ENCODE assay signal across 1 cellular context in genomic region chr6:7243188-7243942, GRCh38.
TF ChIP-seq lines count a peak whose summit lies in the region.

No MANE protein-coding gene starts in this region.

TF ChIP-seq in HepG2, 621 proteins besides CTCF, POLR2A, EP300 and RAD21 (continued from another document and continues in another):
- TF ChIP-seq HMGXB4 (CRISPR knock-in tag; IDR thresholded peaks at IDR 0.05; ENCODE audit: borderline replicate concordance in 1 of 2, low read depth in 1 of 2) (no peak; a peak in 1 of 4 replicates), MED1 (CRISPR knock-in tag; IDR thresholded peaks at IDR 0.05) (0 out of 2 replicates have a peak, but pooled peaks have one; percentile 27), NFIB (CRISPR knock-in tag; IDR thresholded peaks at IDR 0.05; ENCODE audit: borderline replicate concordance) (no peak), DR1 (CRISPR knock-in tag; IDR thresholded peaks at IDR 0.05) (no peak), NFATC3 (CRISPR knock-in tag; IDR thresholded peaks at IDR 0.05) (no peak), MAZ (IDR thresholded peaks at IDR 0.05; ENCODE audit: borderline replicate concordance, low read depth, low read length) (no peak), MAZ (CRISPR knock-in tag; IDR thresholded peaks at IDR 0.05; ENCODE audit: low read depth) (no peak; the same call in 1 of the 2 replicates), ZNF180 (CRISPR knock-in tag; IDR thresholded peaks at IDR 0.05; ENCODE audit: borderline replicate concordance, low read depth) (no peak), ZFP90 (CRISPR knock-in tag; IDR thresholded peaks at IDR 0.05; ENCODE audit: borderline replicate concordance) (peak; percentile 40; the same call in 1 of the 2 replicates), HNF4A (CRISPR knock-in tag; IDR thresholded peaks at IDR 0.05) (0 out of 2 replicates have a peak, but pooled peaks have one; percentile 6), ZNF709 (CRISPR knock-in tag; IDR thresholded peaks at IDR 0.05) (no peak), HNRNPH1 (optimal IDR thresholded peaks at IDR 0.05; ENCODE audit: low read depth, low read length) (no peak), SOX5 (CRISPR knock-in tag; IDR thresholded peaks at IDR 0.05; ENCODE audit: borderline replicate concordance) (peak; percentile 8; the same call in 1 of the 2 replicates), SMYD3 (CRISPR knock-in tag; IDR thresholded peaks at IDR 0.05) (no peak), ZNF616 (CRISPR knock-in tag; IDR thresholded peaks at IDR 0.05; ENCODE audit: low read depth) (no peak), GATAD1 (CRISPR knock-in tag; IDR thresholded peaks at IDR 0.05) (no peak), ZNF143 (CRISPR knock-in tag; IDR thresholded peaks at IDR 0.05) (no peak), ATM (IDR thresholded peaks at IDR 0.05; ENCODE audit: borderline replicate concordance) (no peak), ZNF280D (CRISPR knock-in tag; IDR thresholded peaks at IDR 0.05) (0 out of 2 replicates have a peak, but pooled peaks have one; percentile 37), GTF2F1 (IDR thresholded peaks at IDR 0.05; ENCODE audit: low read length) (no peak), NFRKB (IDR thresholded peaks at IDR 0.05) (no peak), ZSCAN25 (CRISPR knock-in tag; IDR thresholded peaks at IDR 0.05) (no peak), ZNF589 (CRISPR knock-in tag; conservative IDR thresholded peaks at IDR 0.05) (no peak), KLF16 (CRISPR knock-in tag; IDR thresholded peaks at IDR 0.05) (no peak; a peak in 1 of 4 replicates), POLR2AphosphoS2 (IDR thresholded peaks at IDR 0.05; ENCODE audit: low read depth, low read length) (no peak), HHEX (CRISPR knock-in tag; IDR thresholded peaks at IDR 0.05) (no peak), GATAD2A (CRISPR knock-in tag; IDR thresholded peaks at IDR 0.05) (peak; percentile 30; the same call in 1 of the 2 replicates), GFI1 (CRISPR knock-in tag; IDR thresholded peaks at IDR 0.05; ENCODE audit: borderline replicate concordance) (no peak), ZKSCAN1 (IDR thresholded peaks at IDR 0.05; ENCODE audit: low read length) (no peak), HDAC2 (CRISPR knock-in tag; IDR thresholded peaks at IDR 0.05) (no peak), MBD4 (IDR thresholded peaks at IDR 0.05; ENCODE audit: borderline replicate concordance, low read length) (no peak), ZSCAN30 (CRISPR knock-in tag; IDR thresholded peaks at IDR 0.05) (no peak), MLLT10 (CRISPR knock-in tag; IDR thresholded peaks at IDR 0.05) (no peak), SP1 (IDR thresholded peaks at IDR 0.05) (no peak), SP1 (CRISPR knock-in tag; IDR thresholded peaks at IDR 0.05) (no peak), PLRG1 (conservative IDR thresholded peaks at IDR 0.05) (no peak), SAP130 (CRISPR knock-in tag; IDR thresholded peaks at IDR 0.05; ENCODE audit: low read depth) (peak; percentile 18; the same call in 1 of the 2 replicates), PHF21A (CRISPR knock-in tag; IDR thresholded peaks at IDR 0.05) (no peak), ZNF20 (CRISPR knock-in tag; IDR thresholded peaks at IDR 0.05) (no peak), GRHL1 (CRISPR knock-in tag; conservative IDR thresholded peaks at IDR 0.05) (no peak), ZNF530 (CRISPR knock-in tag; IDR thresholded peaks at IDR 0.05; ENCODE audit: low read depth) (no peak), JUNB (CRISPR knock-in tag; IDR thresholded peaks at IDR 0.05; ENCODE audit: borderline replicate concordance) (no peak), CREB3 (CRISPR knock-in tag; IDR thresholded peaks at IDR 0.05) (no peak), TBP (CRISPR knock-in tag; IDR thresholded peaks at IDR 0.05) (no peak), TEF (CRISPR knock-in tag; IDR thresholded peaks at IDR 0.05) (no peak), ZNF569 (CRISPR knock-in tag; IDR thresholded peaks at IDR 0.05; ENCODE audit: borderline replicate concordance) (no peak), ZNF547 (CRISPR knock-in tag; IDR thresholded peaks at IDR 0.05) (no peak), RXRA (CRISPR knock-in tag; IDR thresholded peaks at IDR 0.05) (no peak), FUBP1 (CRISPR knock-in tag; IDR thresholded peaks at IDR 0.05; ENCODE audit: borderline replicate concordance) (no peak), ZFYVE20 (CRISPR knock-in tag; IDR thresholded peaks at IDR 0.05; ENCODE audit: borderline replicate concordance, low read depth) (no peak), FIP1L1 (IDR thresholded peaks at IDR 0.05; ENCODE audit: borderline replicate concordance, insufficient read depth, low read depth, low read length) (no peak), ZNF367 (CRISPR knock-in tag; IDR thresholded peaks at IDR 0.05; ENCODE audit: borderline replicate concordance) (no peak), FOXA3 (CRISPR knock-in tag; IDR thresholded peaks at IDR 0.05) (no peak), HOXD1 (CRISPR knock-in tag; IDR thresholded peaks at IDR 0.05) (no peak)
- TF ChIP-seq, protein P1, sequence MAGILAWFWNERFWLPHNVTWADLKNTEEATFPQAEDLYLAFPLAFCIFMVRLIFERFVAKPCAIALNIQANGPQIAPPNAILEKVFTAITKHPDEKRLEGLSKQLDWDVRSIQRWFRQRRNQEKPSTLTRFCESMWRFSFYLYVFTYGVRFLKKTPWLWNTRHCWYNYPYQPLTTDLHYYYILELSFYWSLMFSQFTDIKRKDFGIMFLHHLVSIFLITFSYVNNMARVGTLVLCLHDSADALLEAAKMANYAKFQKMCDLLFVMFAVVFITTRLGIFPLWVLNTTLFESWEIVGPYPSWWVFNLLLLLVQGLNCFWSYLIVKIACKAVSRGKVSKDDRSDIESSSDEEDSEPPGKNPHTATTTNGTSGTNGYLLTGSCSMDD (CRISPR knock-in tag; IDR thresholded peaks at IDR 0.05) = no peak
- TF ChIP-seq, protein P2, sequence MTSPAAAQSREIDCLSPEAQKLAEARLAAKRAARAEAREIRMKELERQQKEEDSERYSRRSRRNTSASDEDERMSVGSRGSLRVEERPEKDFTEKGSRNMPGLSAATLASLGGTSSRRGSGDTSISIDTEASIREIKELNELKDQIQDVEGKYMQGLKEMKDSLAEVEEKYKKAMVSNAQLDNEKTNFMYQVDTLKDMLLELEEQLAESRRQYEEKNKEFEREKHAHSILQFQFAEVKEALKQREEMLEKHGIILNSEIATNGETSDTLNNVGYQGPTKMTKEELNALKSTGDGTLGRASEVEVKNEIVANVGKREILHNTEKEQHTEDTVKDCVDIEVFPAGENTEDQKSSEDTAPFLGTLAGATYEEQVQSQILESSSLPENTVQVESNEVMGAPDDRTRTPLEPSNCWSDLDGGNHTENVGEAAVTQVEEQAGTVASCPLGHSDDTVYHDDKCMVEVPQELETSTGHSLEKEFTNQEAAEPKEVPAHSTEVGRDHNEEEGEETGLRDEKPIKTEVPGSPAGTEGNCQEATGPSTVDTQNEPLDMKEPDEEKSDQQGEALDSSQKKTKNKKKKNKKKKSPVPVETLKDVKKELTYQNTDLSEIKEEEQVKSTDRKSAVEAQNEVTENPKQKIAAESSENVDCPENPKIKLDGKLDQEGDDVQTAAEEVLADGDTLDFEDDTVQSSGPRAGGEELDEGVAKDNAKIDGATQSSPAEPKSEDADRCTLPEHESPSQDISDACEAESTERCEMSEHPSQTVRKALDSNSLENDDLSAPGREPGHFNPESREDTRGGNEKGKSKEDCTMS (CRISPR knock-in tag; conservative IDR thresholded peaks at IDR 0.05) = no peak
- TF ChIP-seq, protein P3, sequence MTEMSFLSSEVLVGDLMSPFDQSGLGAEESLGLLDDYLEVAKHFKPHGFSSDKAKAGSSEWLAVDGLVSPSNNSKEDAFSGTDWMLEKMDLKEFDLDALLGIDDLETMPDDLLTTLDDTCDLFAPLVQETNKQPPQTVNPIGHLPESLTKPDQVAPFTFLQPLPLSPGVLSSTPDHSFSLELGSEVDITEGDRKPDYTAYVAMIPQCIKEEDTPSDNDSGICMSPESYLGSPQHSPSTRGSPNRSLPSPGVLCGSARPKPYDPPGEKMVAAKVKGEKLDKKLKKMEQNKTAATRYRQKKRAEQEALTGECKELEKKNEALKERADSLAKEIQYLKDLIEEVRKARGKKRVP (CRISPR knock-in tag; IDR thresholded peaks at IDR 0.05) = no peak
- TF ChIP-seq, protein P4, sequence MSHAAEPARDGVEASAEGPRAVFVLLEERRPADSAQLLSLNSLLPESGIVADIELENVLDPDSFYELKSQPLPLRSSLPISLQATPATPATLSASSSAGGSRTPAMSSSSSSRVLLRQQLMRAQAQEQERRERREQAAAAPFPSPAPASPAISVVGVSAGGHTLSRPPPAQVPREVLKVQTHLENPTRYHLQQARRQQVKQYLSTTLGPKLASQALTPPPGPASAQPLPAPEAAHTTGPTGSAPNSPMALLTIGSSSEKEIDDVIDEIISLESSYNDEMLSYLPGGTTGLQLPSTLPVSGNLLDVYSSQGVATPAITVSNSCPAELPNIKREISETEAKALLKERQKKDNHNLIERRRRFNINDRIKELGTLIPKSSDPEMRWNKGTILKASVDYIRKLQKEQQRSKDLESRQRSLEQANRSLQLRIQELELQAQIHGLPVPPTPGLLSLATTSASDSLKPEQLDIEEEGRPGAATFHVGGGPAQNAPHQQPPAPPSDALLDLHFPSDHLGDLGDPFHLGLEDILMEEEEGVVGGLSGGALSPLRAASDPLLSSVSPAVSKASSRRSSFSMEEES (CRISPR knock-in tag; IDR thresholded peaks at IDR 0.05) = no peak
